8 cellular contexts compared by ENCODE assay signal in the genomic region with DNA sequence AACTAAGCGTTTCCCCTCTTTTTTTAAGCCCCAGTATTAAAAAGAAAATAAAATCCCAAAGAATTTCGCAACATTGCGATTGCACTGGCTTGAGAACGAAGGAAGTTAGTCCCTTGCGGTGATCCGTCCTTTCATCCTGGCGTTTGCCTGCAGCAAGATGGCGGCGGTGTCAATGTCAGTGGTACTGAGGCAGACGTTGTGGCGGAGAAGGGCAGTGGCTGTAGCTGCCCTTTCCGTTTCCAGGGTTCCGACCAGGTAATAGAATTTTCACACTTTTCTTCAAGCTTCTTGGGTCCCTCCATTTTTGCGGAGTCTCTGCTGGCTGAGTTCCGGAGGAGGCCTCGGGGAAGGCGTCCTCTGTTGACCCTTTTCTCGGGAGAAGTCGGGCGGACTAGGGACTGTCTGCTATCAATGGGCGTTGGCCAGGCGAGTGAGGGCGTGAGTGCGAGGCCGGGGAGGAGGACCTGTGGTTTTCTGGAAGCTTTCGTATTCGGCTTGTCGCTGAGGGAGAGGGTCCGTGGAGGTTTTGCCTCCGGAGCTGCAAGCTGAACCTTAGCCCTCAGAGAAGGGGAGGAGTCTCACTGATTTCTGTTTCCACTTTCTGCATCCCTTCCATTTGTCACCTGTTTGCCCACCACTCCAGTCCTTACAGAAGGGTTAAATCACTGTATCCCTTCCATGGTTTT. TPM values are rescaled to one million over a fixed set of nuclear protein-coding genes. Genes with fewer than 3 reads are reported as not detected.
DNase-seq lines count a peak whose midpoint lies in the region; ATAC-seq and TF ChIP-seq lines count a peak whose summit lies in the region.

TSS of gene NDUFS4 (plus strand) at position 134 of the 686 bp plus-strand sequence. CDS start at position 158, 24 bp downstream.

- ATAC-seq in GM21423 (IDR thresholded peaks at IDR 0.05; ENCODE audit: unreplicated experiment): peak; percentile 86

- H4K20me1 ChIP-seq in OCI-LY7 (ENCODE audit: insufficient read depth, low read length): no peaks in the 10 kb centered on the region

- peak within 1 kb of the TSS; percentile 84 for H3K4me2 ChIP-seq in OCI-LY7 (ENCODE audit: low read length)

- no peak for TF ChIP-seq CTCF in OCI-LY7 (conservative IDR thresholded peaks at IDR 0.05; ENCODE audit: low read length)
- no peak for TF ChIP-seq CTCF in epithelial cell of proximal tubule (conservative IDR thresholded peaks at IDR 0.05; ENCODE audit: low read depth, low read length)

- H3K4me3 ChIP-seq in HUES6 (ENCODE audit: low read depth, low read length) (peak within 1 kb of the TSS; percentile 82), OCI-LY7 (ENCODE audit: low read depth, low read length, poor library complexity, severe bottlenecking) (peak within 1 kb of the TSS; percentile 89), epithelial cell of proximal tubule (ENCODE audit: low read depth, low read length) (peak within 1 kb of the TSS; percentile 74)

- H3K27me3 ChIP-seq in HUES6 (ENCODE audit: control insufficient read depth, insufficient read depth, low read length): no peaks in the 10 kb centered on the region

- H3K79me2 ChIP-seq in OCI-LY7 (ENCODE audit: insufficient read depth, low read depth, low read length): peaks cover 34% of the 10 kb centered on the region

- intact Hi-C loops in OCI-LY7 (cut with micrococcal nuclease; ENCODE audit: unreplicated experiment): no loop called here

- H3K4me1 ChIP-seq in HUES6 (ENCODE audit: control insufficient read depth, insufficient read depth, low read length) (no peaks in the 10 kb centered on the region), OCI-LY7 (ENCODE audit: insufficient read depth, low read length, poor library complexity, severe bottlenecking) (peaks cover 10% of the 10 kb centered on the region)

- in situ Hi-C loops in Caki2 (cut with HindIII; ENCODE audit: low pct_unique_long_range_greater_than_20kb, low sequenced_read_pairs): no loop called here

- H3K9me3 ChIP-seq in HUES6 (ENCODE audit: control insufficient read depth, insufficient read depth, low read depth, low read length) (peaks cover 12% of the 10 kb centered on the region), OCI-LY7 (ENCODE audit: low read length) (peaks cover 10% of the 10 kb centered on the region; the same call in 1 of the 2 replicates)

- BruUV-seq in OCI-LY7 (replicated peaks; lab: Mats Ljungman, UMichigan): no TSS peak

- H3K27ac ChIP-seq in HUES6 (ENCODE audit: low read depth, low read length): peak within 1 kb of the TSS; percentile 83
- H3K27ac ChIP-seq in OCI-LY7 (ENCODE audit: low read depth, low read length, poor library complexity, severe bottlenecking): peak within 1 kb of the TSS; percentile 52

- CTCF ChIA-PET in OCI-LY7 (lab: Charles Lee; ENCODE audit: unreplicated experiment): no interaction called here

- no peaks in the 10 kb centered on the region for H3K36me3 ChIP-seq in HUES6 (ENCODE audit: control insufficient read depth, insufficient read depth, low read length)
- H3K36me3 ChIP-seq in OCI-LY7 (ENCODE audit: insufficient read depth, low read length): no peaks in the 10 kb centered on the region

- H2AFZ ChIP-seq in OCI-LY7 (ENCODE audit: low read length): peak within 1 kb of the TSS; percentile 100

- no peaks in the 10 kb centered on the region for H3K9me2 ChIP-seq in OCI-LY7 (ENCODE audit: insufficient read depth, low read length)

- peak within 1 kb of the TSS; percentile 90 for H3K9ac ChIP-seq in HUES6 (ENCODE audit: low read length)

- peak; percentile 75 for DNase-seq in Caki2 (ENCODE audit: low read depth)
- peak; percentile 84 for DNase-seq in OCI-LY7 (ENCODE audit: low spot score)
- DNase-seq in activated T-cell treated with anti-CD3 and anti-CD28 coated beads for 4 hours: peak; percentile 73
- DNase-seq in epithelial cell of proximal tubule (ENCODE audit: low read depth): peak; percentile 64
- peak; percentile 91 for DNase-seq in mucosa of gallbladder (ENCODE audit: low spot score)
- DNase-seq in stimulated activated CD8-positive, alpha-beta memory T cell treated with anti-CD3 and anti-CD28 coated beads, Interleukin-4, amount 100 ng/mL, for 4 hours (ENCODE audit: low read depth in 2 of 2, low spot score in 1 of 2): peak; percentile 45 to 58

- POLR2A ChIA-PET in OCI-LY7 (lab: Charles Lee): interaction anchor here (1.7 kb wide), 1 partner anchor 18 kb away, joined by 5 read pairs; no protein-coding TSS in a partner anchor

RNA-seq across cellular contexts. Expression of gene NDUFS4, which starts in this region (rescaled TPM):
- 62.3 and 87.7 TPM in 2 replicates for total RNA-seq in Caki2 (2014; rRNA removed; shearing (Covaris generic); ENCODE audit: low replicate concordance)
- total RNA-seq in OCI-LY7 (2014; rRNA removed; shearing (Covaris generic)): 49.1 and 57.2 TPM in 2 replicates
- total RNA-seq in OCI-LY7 (2022) (35.1 and 38.1 TPM in 2 replicates), epithelial cell of proximal tubule (113 and 129 TPM in 2 replicates), mucosa of gallbladder (60.7 TPM)

Comparison
In these comparisons a context has a peak if more than half of its experiments do, and no peak if none do; other contexts are left out.
1. Peak in every context shown above with its lines: DNase-seq, ATAC-seq, H3K4me3 ChIP-seq and H3K27ac ChIP-seq.